Comparison of ENCODE assay signal across 29 cellular contexts in genomic region chr4:123350726-123351125, GRCh38.
"Had no signal": no experiment of that assay in that cellular context is flagged by ENCODE, and none has a peak within 500 bp of the region (broad histone marks: within the 10 kb centered on the region; RNA-seq: fewer than 3 reads in every experiment).

No MANE protein-coding gene starts in this region.

- H3K4me3 ChIP-seq: coronary artery, gastrocnemius medialis, left ventricle myocardium inferior, prostate gland, smooth muscle cell, stomach, tibial artery, upper lobe of right lung had no signal

- H3K4me1 ChIP-seq: prostate gland, upper lobe of right lung had no signal

- H3K36me3 ChIP-seq: brain microvascular endothelial cell, gastrocnemius medialis, left ventricle myocardium inferior, pancreas, prostate gland, stomach, tibial artery, upper lobe of right lung, WERI-Rb-1 had no signal

- H3K27me3 ChIP-seq: brain microvascular endothelial cell, dorsolateral prefrontal cortex, gastrocnemius medialis, pancreas, stomach, tibial artery, upper lobe of right lung had no signal

- FAIRE-seq: astrocyte, pancreas, TTC549 had no signal

- H3K27ac ChIP-seq: brain microvascular endothelial cell, coronary artery, dorsolateral prefrontal cortex, left ventricle myocardium inferior, stomach, tibial artery, upper lobe of right lung, WERI-Rb-1 had no signal

- H3K4me2 ChIP-seq: smooth muscle cell had no signal

- ATAC-seq: activated T-helper 17 cell treated with anti-CD3 and anti-CD28 coated beads, Interleukin-2, amount 50 U/mL, for 72 hours; stimulated activated naive B cell treated with anti-CD40 and anti-IgM and Interleukin-4, amounts not matched to agents 10 μg/mL and 1 μg/mL and 100 μg/mL, for 72 hours had no signal

- H3K9me3 ChIP-seq: gastrocnemius medialis, left ventricle myocardium inferior, pancreas, prostate gland, stomach, tibial artery, upper lobe of right lung had no signal

- DNase-seq: activated CD4-positive, alpha-beta memory T cell treated with anti-CD3 and anti-CD28 coated beads, Interleukin-2, amount 10 ng/mL, durations not matched to agents 7 days and 5 days; activated CD4-positive, alpha-beta T cell treated with anti-CD3 and anti-CD28 coated beads, Interleukin-2, amount 10 ng/mL, durations not matched to agents 24 days and 14 days; activated CD4-positive, CD25-positive, alpha-beta regulatory T cell treated with anti-CD3 and anti-CD28 coated beads, Interleukin-2, amount 50 U/mL, for 72 hours; activated CD8-positive, alpha-beta memory T cell treated with anti-CD3 and anti-CD28 coated beads, Interleukin-2, amount 50 U/mL, for 48 hours; activated gamma-delta T cell treated with Interleukin-2 at 50 U/mL for 16 hours; activated naive CD4-positive, alpha-beta T cell treated with anti-CD3 and anti-CD28 coated beads, Interleukin-2, amount 50 U/mL, for 16 hours; activated T-cell treated with anti-CD3 and anti-CD28 coated beads, Interleukin-2, amount 50 U/mL, for 24 hours; amniotic stem cell; brain microvascular endothelial cell; dorsolateral prefrontal cortex; effector memory CD4-positive, alpha-beta T cell; gastrocnemius medialis; glutamatergic neuron; left ventricle myocardium inferior; naive B cell; nephron progenitor cell; stimulated activated CD4-positive, alpha-beta T cell treated with anti-CD3 and anti-CD28 coated beads, Interleukin-1b, Interleukin-23, amount 100 ng/mL, for 48 hours; stimulated activated naive B cell treated with anti-CD40 and anti-IgM and Interleukin-4, amounts not matched to agents 10 μg/mL and 1 μg/mL and 100 μg/mL, for 72 hours; tibial artery; upper lobe of right lung; WERI-Rb-1 had no signal
